ENCODE assay signal across 12 cellular contexts in the genomic region with DNA sequence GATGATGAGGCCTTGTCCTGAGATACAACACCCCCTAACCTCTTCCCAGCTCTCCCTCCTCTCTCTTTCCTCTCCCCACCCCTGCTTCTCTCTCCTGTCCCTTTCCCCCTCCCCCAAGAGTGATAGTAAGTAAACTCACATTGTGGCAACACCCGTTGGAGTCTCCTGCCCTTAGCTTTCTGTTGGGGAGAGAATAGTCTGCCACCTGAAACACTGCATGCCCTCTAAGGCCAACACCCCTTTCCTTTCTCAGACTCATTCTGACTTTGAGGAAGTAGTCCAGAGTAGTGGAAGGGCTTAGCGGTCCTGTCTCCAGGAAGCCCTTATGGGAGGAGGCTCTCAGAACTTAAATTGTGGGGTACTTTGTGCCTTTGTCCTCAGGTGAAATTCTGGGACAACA.
DNase-seq lines count a peak whose midpoint lies in the region; ATAC-seq lines count a peak whose summit lies in the region.
"Had no signal": no experiment of that assay in that cellular context is flagged by ENCODE, and none has a peak within 500 bp of the region (broad histone marks: within the 10 kb centered on the region; RNA-seq: fewer than 3 reads in every experiment).

No MANE protein-coding gene starts in this region.

- peak overlapping the region; percentile 63 for H3K27ac Mint-ChIP-seq in activated naive CD4-positive, alpha-beta T cell treated with anti-CD3 and anti-CD28 coated beads for 36 hours
- H3K27ac Mint-ChIP-seq in activated T-helper 2 cell treated with anti-CD3 and anti-CD28 coated beads, Interferon-gamma antibody, Interleukin-2, Interleukin-4, amounts not matched to agents 10 μg/mL and 5 μg/mL and 100 μg/mL, durations not matched to agents 14 hours and 24 hours and 36 hours, result peak overlapping the region; percentile 15
- H3K27ac Mint-ChIP-seq in stimulated activated naive B cell treated with anti-CD40 and anti-IgM and Interleukin-4, amounts not matched to agents 10 μg/mL and 1 μg/mL and 100 μg/mL, for 72 hours, result no peak overlapping the region
- H3K27ac Mint-ChIP-seq: activated B cell treated with CpG ODN at 0.5 μM for 24 hours, endodermal cell had no signal

- peak; percentile 57 for ATAC-seq in HG02798 (IDR thresholded peaks at IDR 0.05; ENCODE audit: poor library complexity, unreplicated experiment)
- peak; percentile 63 to 71 for ATAC-seq in stimulated activated naive B cell treated with anti-CD40 and anti-IgM and Interleukin-4, amounts not matched to agents 10 μg/mL and 1 μg/mL and 100 μg/mL, for 72 hours (replicated peaks)

- peak overlapping the region; percentile 17 for H3K4me3 Mint-ChIP-seq in activated naive CD4-positive, alpha-beta T cell treated with anti-CD3 and anti-CD28 coated beads for 36 hours
- H3K4me3 Mint-ChIP-seq in activated T-helper 2 cell treated with anti-CD3 and anti-CD28 coated beads, Interferon-gamma antibody, Interleukin-2, Interleukin-4, amounts not matched to agents 10 μg/mL and 5 μg/mL and 100 μg/mL, durations not matched to agents 14 hours and 24 hours and 36 hours (ENCODE audit: low read depth), result peak overlapping the region; percentile 42
- H3K4me3 Mint-ChIP-seq in stimulated activated naive B cell treated with anti-CD40 and anti-IgM and Interleukin-4, amounts not matched to agents 10 μg/mL and 1 μg/mL and 100 μg/mL, for 72 hours, result no peak overlapping the region
- H3K4me3 Mint-ChIP-seq: activated B cell treated with CpG ODN at 0.5 μM for 24 hours, endodermal cell had no signal

- H3K4me1 Mint-ChIP-seq in activated naive CD4-positive, alpha-beta T cell treated with anti-CD3 and anti-CD28 coated beads for 36 hours (ENCODE audit: low read depth), result peaks cover 42% of the 10 kb centered on the region
- H3K4me1 Mint-ChIP-seq in activated T-helper 2 cell treated with anti-CD3 and anti-CD28 coated beads, Interferon-gamma antibody, Interleukin-2, Interleukin-4, amounts not matched to agents 10 μg/mL and 5 μg/mL and 100 μg/mL, durations not matched to agents 14 hours and 24 hours and 36 hours (ENCODE audit: low read depth), result peaks cover 66% of the 10 kb centered on the region
- peaks cover 5 to 9% of the 10 kb centered on the region in 2 donors for H3K4me1 Mint-ChIP-seq in stimulated activated naive B cell treated with anti-CD40 and anti-IgM and Interleukin-4, amounts not matched to agents 10 μg/mL and 1 μg/mL and 100 μg/mL, for 72 hours

- H3K9me3 Mint-ChIP-seq in activated naive CD4-positive, alpha-beta T cell treated with anti-CD3 and anti-CD28 coated beads for 36 hours, result no peaks in the 10 kb centered on the region
- no peaks in the 10 kb centered on the region for H3K9me3 Mint-ChIP-seq in activated T-helper 2 cell treated with anti-CD3 and anti-CD28 coated beads, Interferon-gamma antibody, Interleukin-2, Interleukin-4, amounts not matched to agents 10 μg/mL and 5 μg/mL and 100 μg/mL, durations not matched to agents 14 hours and 24 hours and 36 hours
- no peaks in the 10 kb centered on the region for H3K9me3 Mint-ChIP-seq in stimulated activated naive B cell treated with anti-CD40 and anti-IgM and Interleukin-4, amounts not matched to agents 10 μg/mL and 1 μg/mL and 100 μg/mL, for 72 hours
- H3K9me3 Mint-ChIP-seq: activated B cell treated with CpG ODN at 0.5 μM for 24 hours, endodermal cell had no signal

- H3K36me3 Mint-ChIP-seq in activated naive CD4-positive, alpha-beta T cell treated with anti-CD3 and anti-CD28 coated beads for 36 hours (ENCODE audit: low read depth), result peaks cover 4% of the 10 kb centered on the region
- peaks cover 18% of the 10 kb centered on the region for H3K36me3 Mint-ChIP-seq in activated T-helper 2 cell treated with anti-CD3 and anti-CD28 coated beads, Interferon-gamma antibody, Interleukin-2, Interleukin-4, amounts not matched to agents 10 μg/mL and 5 μg/mL and 100 μg/mL, durations not matched to agents 14 hours and 24 hours and 36 hours (ENCODE audit: low read depth)
- no peaks in the 10 kb centered on the region for H3K36me3 Mint-ChIP-seq in stimulated activated naive B cell treated with anti-CD40 and anti-IgM and Interleukin-4, amounts not matched to agents 10 μg/mL and 1 μg/mL and 100 μg/mL, for 72 hours

- no peak for DNase-seq in activated naive CD4-positive, alpha-beta T cell treated with anti-CD3 and anti-CD28 coated beads for 36 hours
- no peak for DNase-seq in activated naive CD4-positive, alpha-beta T cell treated with Interleukin-2 at 50 U/mL for 16 hours
- DNase-seq in activated T-helper 2 cell treated with anti-CD3 and anti-CD28 coated beads, Interferon-gamma antibody, Interleukin-2, Interleukin-4, amounts not matched to agents 10 μg/mL and 5 μg/mL and 100 μg/mL, durations not matched to agents 14 hours and 24 hours and 36 hours (ENCODE audit: low spot score), result no peak
- DNase-seq in stimulated activated naive B cell treated with anti-CD40 and anti-IgM and Interleukin-4, amounts not matched to agents 10 μg/mL and 1 μg/mL and 100 μg/mL, for 72 hours, result no peak
- no peak for DNase-seq in AML-193 (lab: John Stamatoyannopoulos, UW)
- no peak for DNase-seq in NCI-H524 (lab: John Stamatoyannopoulos, UW)
- DNase-seq in stimulated activated CD4-positive, alpha-beta T cell treated with anti-CD3 and anti-CD28 coated beads, Interleukin-2, amount 100 ng/mL, for 24 hours, result no peak
- DNase-seq: activated B cell treated with CpG ODN at 0.5 μM for 24 hours; activated effector memory CD4-positive, alpha-beta T cell treated with Interleukin-2 at 50 U/mL for 16 hours; endodermal cell; foreskin melanocyte had no signal

- H3K27me3 Mint-ChIP-seq in activated naive CD4-positive, alpha-beta T cell treated with anti-CD3 and anti-CD28 coated beads for 36 hours (ENCODE audit: low read depth), result no peaks in the 10 kb centered on the region
- H3K27me3 Mint-ChIP-seq in activated T-helper 2 cell treated with anti-CD3 and anti-CD28 coated beads, Interferon-gamma antibody, Interleukin-2, Interleukin-4, amounts not matched to agents 10 μg/mL and 5 μg/mL and 100 μg/mL, durations not matched to agents 14 hours and 24 hours and 36 hours (ENCODE audit: low read depth), result no peaks in the 10 kb centered on the region
- H3K27me3 Mint-ChIP-seq in stimulated activated naive B cell treated with anti-CD40 and anti-IgM and Interleukin-4, amounts not matched to agents 10 μg/mL and 1 μg/mL and 100 μg/mL, for 72 hours, result no peaks in the 10 kb centered on the region
- H3K27me3 Mint-ChIP-seq: activated B cell treated with CpG ODN at 0.5 μM for 24 hours had no signal

- intact Hi-C loops in activated naive CD4-positive, alpha-beta T cell treated with anti-CD3 and anti-CD28 coated beads for 36 hours (cut with micrococcal nuclease), result no loop called here
- intact Hi-C loops in activated T-helper 2 cell treated with anti-CD3 and anti-CD28 coated beads, Interferon-gamma antibody, Interleukin-2, Interleukin-4, amounts not matched to agents 10 μg/mL and 5 μg/mL and 100 μg/mL, durations not matched to agents 14 hours and 24 hours and 36 hours (cut with micrococcal nuclease), result no loop called here

- CTCF ChIA-PET in activated naive CD4-positive, alpha-beta T cell treated with anti-CD3 and anti-CD28 coated beads for 36 hours (lab: Charles Lee), result interaction anchor here (0.6 to 1.5 kb wide), 5 partner anchors 17 to 149 kb away, joined by 3 to 5 read pairs (median 3); no protein-coding TSS in a partner anchor

Comparison
In these comparisons a context has a peak if more than half of its experiments do, and no peak if none do; other contexts are left out.
1. H3K4me3 Mint-ChIP-seq: peak in activated naive CD4-positive, alpha-beta T cell treated with anti-CD3 and anti-CD28 coated beads for 36 hours (single experiment) and activated T-helper 2 cell treated with anti-CD3 and anti-CD28 coated beads, Interferon-gamma antibody, Interleukin-2, Interleukin-4, amounts not matched to agents 10 μg/mL and 5 μg/mL and 100 μg/mL, durations not matched to agents 14 hours and 24 hours and 36 hours (single experiment); none in stimulated activated naive B cell treated with anti-CD40 and anti-IgM and Interleukin-4, amounts not matched to agents 10 μg/mL and 1 μg/mL and 100 μg/mL, for 72 hours (0 of 2).